8 cellular contexts compared by ENCODE assay signal in the genomic region with DNA sequence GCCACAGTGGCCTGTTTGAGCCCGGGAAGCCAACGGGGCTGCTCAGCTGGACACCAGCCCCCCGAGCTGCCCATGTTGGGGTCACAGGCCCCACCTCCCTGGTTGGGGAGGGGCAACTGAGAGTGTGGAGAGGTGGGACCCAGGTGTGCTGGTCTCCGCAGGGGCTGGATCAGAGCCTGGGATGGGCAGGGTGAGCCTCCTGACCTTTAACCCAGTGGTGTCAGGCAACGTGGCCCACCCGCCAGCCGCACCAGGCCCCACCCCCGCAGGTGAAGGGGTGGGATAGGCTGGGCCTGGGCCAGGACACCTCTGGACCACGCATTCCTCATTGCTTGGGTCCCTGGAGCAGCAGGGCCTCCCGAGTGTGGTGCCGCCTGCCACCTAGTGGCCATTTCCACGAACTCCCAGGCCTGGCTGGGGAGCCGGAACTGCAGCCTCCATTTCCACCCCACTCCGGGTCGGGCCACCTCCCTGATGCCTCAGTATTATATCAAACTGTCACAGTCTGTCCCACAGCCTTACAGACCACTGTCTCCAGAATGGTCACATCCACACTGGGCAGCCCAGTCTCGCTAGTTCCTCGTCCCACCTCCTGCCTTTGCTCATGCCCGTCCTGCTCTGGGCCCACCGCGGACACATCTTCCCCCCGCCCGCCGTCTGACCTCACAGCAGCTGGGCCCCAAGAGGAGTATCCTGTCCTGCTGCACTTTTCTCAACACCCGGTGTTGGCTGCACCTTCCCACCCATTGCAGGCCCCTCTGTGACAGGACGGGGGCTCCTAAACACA. TPM values are rescaled to one million over a fixed set of nuclear protein-coding genes. Genes with fewer than 3 reads are reported as not detected.
DNase-seq lines count a peak whose midpoint lies in the region; ATAC-seq and TF ChIP-seq lines count a peak whose summit lies in the region.

No MANE protein-coding gene starts in this region.

- peaks cover 0 to 33% (median 10%) of the 10 kb centered on the region in 4 donors for H3K36me3 ChIP-seq in right lobe of liver

- H3K4me1 ChIP-seq in right lobe of liver: no peaks in the 10 kb centered on the region

- H3K27ac ChIP-seq in coronary artery: no peak overlapping the region
- no peak overlapping the region for H3K27ac ChIP-seq in right lobe of liver

- WGBS in right lobe of liver (ENCODE audit: insufficient coverage, low coverage, low lambda C conversion rate, missing lambda C conversion rate): 64% methylated on average over 11 of the region's 25 CpGs

- ATAC-seq in right lobe of liver (peak; percentile 83 to 92 (median 86)), HG03280 (IDR thresholded peaks at IDR 0.05; ENCODE audit: unreplicated experiment) (no peak)

- intact Hi-C loops in right lobe of liver (cut with DNase I): loop anchor here in 1 of 2 donors (10.0 kb wide), 1 partner anchor 192 kb away; no protein-coding TSS in a partner anchor

- DNase-seq in COLO668 (lab: John Stamatoyannopoulos, UW; ENCODE audit: unreplicated experiment) (peak; percentile 65), GOT3 (lab: John Stamatoyannopoulos, UW) (peak; percentile 18), NCI-H345 treated with DMSO at 0.1 percent for 48 hours (lab: John Stamatoyannopoulos, UW; ENCODE audit: unreplicated experiment) (peak; percentile 33), coronary artery (ENCODE audit: low spot score) (no peak), right lobe of liver (peak; percentile 76 to 86 (median 81))
- peak; percentile 78 for DNase-seq in activated CD4-positive, alpha-beta T cell treated with anti-CD3 and anti-CD28 coated beads, Interleukin-2, amount 50 U/mL, for 1 hour
- peak; percentile 67 to 75 for DNase-seq in stimulated activated CD4-positive, alpha-beta T cell treated with anti-CD3 and anti-CD28 coated beads, Interleukin-4, amount 100 ng/mL, for 48 hours (ENCODE audit: low read depth in 2 of 2)

- H3K27me3 ChIP-seq in right lobe of liver: no peaks in the 10 kb centered on the region

- no peak overlapping the region for H3K4me3 ChIP-seq in coronary artery
- H3K4me3 ChIP-seq in right lobe of liver: no peak overlapping the region

- no peaks in the 10 kb centered on the region for H3K9me3 ChIP-seq in right lobe of liver

- TF ChIP-seq CTCF in coronary artery (IDR thresholded peaks at IDR 0.05): peak; percentile 94
- TF ChIP-seq CTCF in right lobe of liver (IDR thresholded peaks at IDR 0.05): peak; percentile 91 to 97 (median 92)

- TF ChIP-seq POLR2A in right lobe of liver (IDR thresholded peaks at IDR 0.05): no peak

RNA-seq across cellular contexts. Expression of gene PPP6R3, which starts 13.3 kb away (rescaled TPM):
- 10 to 100 TPM; 35.8 to 48.3 (median 39.2) TPM for total RNA-seq in right lobe of liver
